In genomic region chr3:90092994-90093393, GRCh38 we compare ENCODE assay signal across 10 cellular contexts.
DNase-seq lines count a peak whose midpoint lies in the region; ATAC-seq and TF ChIP-seq lines count a peak whose summit lies in the region.
"Had no signal": no experiment of that assay in that cellular context is flagged by ENCODE, and none has a peak within 500 bp of the region (broad histone marks: within the 10 kb centered on the region; RNA-seq: fewer than 3 reads in every experiment).

No MANE protein-coding gene starts in this region.

- no peak overlapping the region for H3K4me3 Mint-ChIP-seq in activated naive CD4-positive, alpha-beta T cell treated with anti-CD3 and anti-CD28 coated beads, Interleukin-2, amount 10 ng/mL, durations not matched to agents 7 days and 5 days

- H3K27ac ChIP-seq in esophagus squamous epithelium = no peak overlapping the region
- H3K27ac ChIP-seq: vagina had no signal

- H3K36me3 Mint-ChIP-seq in activated naive CD4-positive, alpha-beta T cell treated with anti-CD3 and anti-CD28 coated beads, Interleukin-2, amount 10 ng/mL, durations not matched to agents 7 days and 5 days = no peaks in the 10 kb centered on the region

- TF ChIP-seq POLR2A in esophagus squamous epithelium (IDR thresholded peaks at IDR 0.05) = no peak

- H3K27me3 ChIP-seq in esophagus squamous epithelium = no peaks in the 10 kb centered on the region
- H3K27me3 ChIP-seq: vagina had no signal

- H3K4me1 ChIP-seq in esophagus squamous epithelium = peaks cover 0 to 3% (median 0%) of the 10 kb centered on the region in 3 donors
- H3K4me1 ChIP-seq: vagina had no signal

- H3K4me3 ChIP-seq in HFF-Myc (replicated peaks; ENCODE audit: low read depth, low read length) = no peak overlapping the region
- H3K4me3 ChIP-seq in esophagus squamous epithelium = no peak overlapping the region
- H3K4me3 ChIP-seq: vagina had no signal

- intact Hi-C loops in esophagus squamous epithelium (cut with DNase I) = no loop called here

- H3K9me3 ChIP-seq in esophagus squamous epithelium = no peaks in the 10 kb centered on the region
- H3K9me3 ChIP-seq: vagina had no signal

- H3K36me3 ChIP-seq in esophagus squamous epithelium = no peaks in the 10 kb centered on the region
- H3K36me3 ChIP-seq: vagina had no signal

- DNase-seq in AML-193 (lab: John Stamatoyannopoulos, UW) (peak; percentile 45 to 60), HFF-Myc (ENCODE audit: extremely low read depth, low read depth) (no peak), kidney glomerular epithelial cell (lab: John Stamatoyannopoulos, UW) (peak; percentile 22), NCI-H128 (lab: John Stamatoyannopoulos, UW; ENCODE audit: unreplicated experiment) (no peak), esophagus squamous epithelium (lab: John Stamatoyannopoulos, UW) (no peak)
- no peak for DNase-seq in stimulated activated CD4-positive, alpha-beta T cell treated with anti-CD3 and anti-CD28 coated beads, Interleukin-2, amount 100 ng/mL, for 24 hours
- no peak for DNase-seq in activated naive CD4-positive, alpha-beta T cell treated with anti-CD3 and anti-CD28 coated beads, Interleukin-2, amount 10 ng/mL, durations not matched to agents 7 days and 5 days
- DNase-seq: activated CD4-positive, alpha-beta T cell treated with anti-CD3 and anti-CD28 coated beads, Interleukin-2, amount 50 U/mL, for 1 hour had no signal

- H3K27me3 Mint-ChIP-seq in activated naive CD4-positive, alpha-beta T cell treated with anti-CD3 and anti-CD28 coated beads, Interleukin-2, amount 10 ng/mL, durations not matched to agents 7 days and 5 days = no peaks in the 10 kb centered on the region

- peak; percentile 64 for ATAC-seq in SK-N-SH treated with all-trans-retinoic acid at 6 μM for 48 hours

- H3K4me1 Mint-ChIP-seq in activated naive CD4-positive, alpha-beta T cell treated with anti-CD3 and anti-CD28 coated beads, Interleukin-2, amount 10 ng/mL, durations not matched to agents 7 days and 5 days = no peaks in the 10 kb centered on the region

- H3K9me3 Mint-ChIP-seq in activated naive CD4-positive, alpha-beta T cell treated with anti-CD3 and anti-CD28 coated beads, Interleukin-2, amount 10 ng/mL, durations not matched to agents 7 days and 5 days = peaks cover 3% of the 10 kb centered on the region

- TF ChIP-seq CTCF in HFF-Myc (IDR thresholded peaks at IDR 0.05; ENCODE audit: low read depth, low read length, missing control alignments) (peak; percentile 12), esophagus squamous epithelium (IDR thresholded peaks at IDR 0.05) (peak in 2 of 6 experiments; percentile 19 to 37)

- H3K27ac Mint-ChIP-seq in activated naive CD4-positive, alpha-beta T cell treated with anti-CD3 and anti-CD28 coated beads, Interleukin-2, amount 10 ng/mL, durations not matched to agents 7 days and 5 days = no peak overlapping the region

- WGBS in esophagus squamous epithelium, 2 donors = 73 to 85% methylated on average over 1 of the region's 1 CpG

- CTCF ChIA-PET in activated naive CD4-positive, alpha-beta T cell treated with anti-CD3 and anti-CD28 coated beads, Interleukin-2, amount 10 ng/mL, durations not matched to agents 7 days and 5 days (lab: Charles Lee) = no interaction called here

TF ChIP-seq in SK-N-SH treated with all-trans-retinoic acid at 6 μM for 48 hours, 23 proteins besides CTCF, POLR2A, EP300 and RAD21:
- TF ChIP-seq PATZ1 (CRISPR knock-in tag; IDR thresholded peaks at IDR 0.05; ENCODE audit: borderline replicate concordance) = no peak
- TF ChIP-seq GLIS3 (CRISPR knock-in tag; IDR thresholded peaks at IDR 0.05) = no peak
- no peak for TF ChIP-seq TOX (CRISPR knock-in tag; IDR thresholded peaks at IDR 0.05; ENCODE audit: borderline replicate concordance)
- no peak for TF ChIP-seq ZFP3 (CRISPR knock-in tag; IDR thresholded peaks at IDR 0.05)
- TF ChIP-seq ISL1 (CRISPR knock-in tag; IDR thresholded peaks at IDR 0.05) = no peak

Comparison
In these comparisons a context has a peak if more than half of its experiments do, and no peak if none do; other contexts are left out.
1. DNase-seq: peak in AML-193 (2 of 2) and kidney glomerular epithelial cell (single experiment); none in HFF-Myc (single experiment), stimulated activated CD4-positive, alpha-beta T cell treated with anti-CD3 and anti-CD28 coated beads, Interleukin-2, amount 100 ng/mL, for 24 hours (0 of 2), NCI-H128 (single experiment), activated naive CD4-positive, alpha-beta T cell treated with anti-CD3 and anti-CD28 coated beads, Interleukin-2, amount 10 ng/mL, durations not matched to agents 7 days and 5 days (single experiment) and esophagus squamous epithelium (single experiment).